In the genomic region with DNA sequence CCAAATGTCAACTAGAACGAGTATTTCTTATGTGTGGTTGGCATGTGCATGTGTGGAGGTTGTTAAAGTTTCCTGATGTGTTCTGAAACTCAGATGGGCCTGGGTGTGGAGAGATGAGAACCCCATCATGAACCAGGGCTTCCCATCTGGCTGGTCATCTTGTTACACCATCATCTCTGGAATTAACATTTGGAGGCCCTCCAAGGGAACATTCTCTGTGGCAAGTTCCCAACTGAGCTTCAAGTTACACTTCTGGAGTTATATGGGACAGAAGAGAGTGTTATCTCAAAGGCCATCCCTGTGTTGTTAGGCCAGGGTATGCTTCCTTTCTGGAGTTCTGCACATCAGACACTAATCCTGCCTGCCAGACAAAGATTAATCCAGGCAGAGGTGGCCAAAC, we compare ENCODE assay signal across 18 cellular contexts.
A peak's percentile ranks its signal among the peaks of the same experiment; 100 is the strongest.
DNase-seq lines count a peak whose midpoint lies in the region; FAIRE-seq and TF ChIP-seq lines count a peak whose summit lies in the region.
"Had no signal": no experiment of that assay in that cellular context is flagged by ENCODE, and none has a peak within 500 bp of the region (broad histone marks: within the 10 kb centered on the region; RNA-seq: fewer than 3 reads in every experiment).

No MANE protein-coding gene starts in this region.

- TF ChIP-seq POLR2A in adrenal gland (IDR thresholded peaks at IDR 0.05) (no peak), uterus (IDR thresholded peaks at IDR 0.05) (no peak)

- TF ChIP-seq CTCF in adrenal gland (IDR thresholded peaks at IDR 0.05) (no peak), uterus (IDR thresholded peaks at IDR 0.05) (no peak)

- peaks cover 0 to 7% of the 10 kb centered on the region in 2 donors for H3K4me1 ChIP-seq in adrenal gland (replicated peaks in 1 of 2)
- H3K4me1 ChIP-seq in uterus, result no peaks in the 10 kb centered on the region
- H3K4me1 ChIP-seq: colonic mucosa had no signal

- H3K27ac ChIP-seq in adrenal gland, result no peak overlapping the region
- no peak overlapping the region for H3K27ac ChIP-seq in uterus
- H3K27ac ChIP-seq: colonic mucosa, HL-60, KMS-11, pancreas had no signal

- H3K36me3 ChIP-seq in adrenal gland (replicated peaks in 1 of 2) (no peaks in the 10 kb centered on the region), uterus (no peaks in the 10 kb centered on the region)
- H3K36me3 ChIP-seq: colonic mucosa, pancreas had no signal

- 35 to 74% (median 62%) methylated on average over 1 of the region's 1 CpG for WGBS in adrenal gland, 4 donors

- DNase-seq in AG08396 (ENCODE audit: low spot score), result peak; percentile 14
- DNase-seq in ELR (ENCODE audit: low read depth), result peak; percentile 4
- DNase-seq in adrenal gland, result peak in 5 of 7 donors; percentile 16 to 62 (median 36)
- DNase-seq in fibroblast of the conjunctiva (ENCODE audit: low read depth), result peak; percentile 81
- no peak for DNase-seq in putamen (ENCODE audit: low spot score)
- DNase-seq in uterus, result no peak
- DNase-seq in amygdala (lab: John Stamatoyannopoulos, UW), result no peak
- DNase-seq in urothelium cell line (ENCODE audit: low spot score), result no peak
- DNase-seq: activated CD4-positive, alpha-beta T cell treated with anti-CD3 and anti-CD28 coated beads, Interleukin-2, amount 50 U/mL, for 48 hours; activated naive CD8-positive, alpha-beta T cell treated with anti-CD3 and anti-CD28 coated beads, Interleukin-2, amount 10 ng/mL, durations not matched to agents 7 days and 5 days; activated T-cell treated with anti-CD3 and anti-CD28 coated beads, Interleukin-2, amount 50 U/mL, for 48 hours; AML-193; colonic mucosa; NCI-H1436 had no signal

- no peak overlapping the region for H3K4me3 ChIP-seq in adrenal gland
- no peak overlapping the region for H3K4me3 ChIP-seq in uterus
- H3K4me3 ChIP-seq: colonic mucosa, pancreas had no signal

- intact Hi-C loops in adrenal gland (cut with DNase I) (no loop called here), uterus (cut with DNase I; ENCODE audit: low total_unique reads) (no loop called here)

- H3K27me3 ChIP-seq in adrenal gland (no peaks in the 10 kb centered on the region), uterus (no peaks in the 10 kb centered on the region)
- H3K27me3 ChIP-seq: colonic mucosa, pancreas had no signal

- H3K9me3 ChIP-seq in adrenal gland (replicated peaks in 1 of 3) (no peaks in the 10 kb centered on the region), uterus (no peaks in the 10 kb centered on the region)
- H3K9me3 ChIP-seq: colonic mucosa, pancreas had no signal

- no peak for FAIRE-seq in urothelium cell line (lab: Jason Lieb, UNC)
- FAIRE-seq: D721Med, pancreas had no signal

Comparison
In these comparisons a context has a peak if more than half of its experiments do, and no peak if none do; other contexts are left out.
1. DNase-seq: peak in AG08396 (single experiment), ELR (single experiment), adrenal gland (5 of 7) and fibroblast of the conjunctiva (single experiment); none in putamen (single experiment), uterus (0 of 2), amygdala (0 of 56) and urothelium cell line (single experiment).